ENCODE assay signal across 1 cellular context in the genomic region with DNA sequence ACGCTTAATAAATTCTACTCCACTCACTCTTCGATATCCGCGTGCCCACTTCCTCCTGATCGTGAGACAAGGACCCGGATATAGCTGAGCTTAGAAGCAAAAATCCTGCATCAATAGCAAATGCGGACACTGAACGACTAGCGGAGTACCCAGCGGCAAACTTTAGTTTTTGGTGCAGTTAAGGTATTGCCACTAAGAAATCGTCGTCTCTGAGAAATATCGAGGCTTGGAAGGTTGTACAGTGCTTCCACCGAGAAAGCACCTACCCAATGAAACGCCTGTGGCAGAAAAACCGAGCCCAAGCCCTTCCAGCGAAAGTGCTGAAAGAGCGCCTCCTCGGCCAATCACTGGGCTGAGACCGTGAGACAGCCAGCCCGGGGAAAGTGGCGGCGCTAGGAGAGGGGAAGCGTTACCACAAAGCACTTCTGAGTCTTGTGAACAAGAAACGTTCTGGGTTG.
TF ChIP-seq lines count a peak whose summit lies in the region.

No MANE protein-coding gene starts in this region.

TF ChIP-seq in GM23338, 12 proteins besides CTCF, POLR2A, EP300 and RAD21 (continued from another document):
- TF ChIP-seq ZNF462 (CRISPR knock-in tag; IDR thresholded peaks at IDR 0.05): no peak
- no peak for TF ChIP-seq ZNF114 (CRISPR knock-in tag; IDR thresholded peaks at IDR 0.05)
